Comparison of ENCODE assay signal across 2 cellular contexts in the genomic region with DNA sequence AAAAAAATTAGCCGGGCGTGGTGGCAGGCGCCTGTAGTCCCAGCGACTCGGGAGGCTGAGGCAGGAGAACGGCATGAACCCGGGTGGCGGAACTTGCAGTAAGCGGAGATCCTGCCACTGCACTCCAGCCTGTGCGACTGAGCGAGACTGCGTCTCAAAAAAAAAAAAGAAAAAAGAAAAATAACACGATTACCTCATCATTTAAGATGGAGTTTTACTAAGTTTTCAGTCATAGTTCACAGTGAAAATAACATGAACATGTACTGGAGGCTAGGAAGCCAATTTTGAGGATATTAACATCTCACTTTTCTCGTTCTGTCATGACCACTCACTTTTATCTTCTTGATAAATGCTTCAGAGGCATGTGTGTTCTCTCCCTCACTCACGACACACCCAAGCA.
TF ChIP-seq lines count a peak whose summit lies in the region.

No MANE protein-coding gene starts in this region.

TF ChIP-seq in HepG2, 621 proteins besides CTCF, POLR2A, EP300 and RAD21:
- TF ChIP-seq RARA (CRISPR knock-in tag; IDR thresholded peaks at IDR 0.05) (no peak), ZNF75D (CRISPR knock-in tag; IDR thresholded peaks at IDR 0.05; ENCODE audit: borderline replicate concordance) (no peak), KDM5B (CRISPR knock-in tag; IDR thresholded peaks at IDR 0.05; ENCODE audit: borderline replicate concordance) (no peak), ATF7 (IDR thresholded peaks at IDR 0.05) (peak; percentile 68), ATF7 (CRISPR knock-in tag; IDR thresholded peaks at IDR 0.05) (no peak)
TF ChIP-seq in HepG2: peak in this region for 1.

TF ChIP-seq in HCT116, 20 proteins besides CTCF, POLR2A, EP300 and RAD21:
- TF ChIP-seq FOSL1 (IDR thresholded peaks at IDR 0.05; ENCODE audit: low read depth) (no peak), POLR2AphosphoS5 (IDR thresholded peaks at IDR 0.05; ENCODE audit: low read depth, low read length) (no peak), YY1 (IDR thresholded peaks at IDR 0.05; ENCODE audit: extremely low read depth, insufficient replicate concordance, low read depth, low read length) (no peak), TCF7L2 (IDR thresholded peaks at IDR 0.05; ENCODE audit: borderline replicate concordance, extremely low read depth, insufficient read depth, insufficient read length) (no peak), CEBPB (IDR thresholded peaks at IDR 0.05; ENCODE audit: low read depth) (no peak), EZH2phosphoT487 (IDR thresholded peaks at IDR 0.05; ENCODE audit: borderline replicate concordance) (no peak), SP1 (IDR thresholded peaks at IDR 0.05; ENCODE audit: low read depth) (no peak)
- TF ChIP-seq, protein P1, sequence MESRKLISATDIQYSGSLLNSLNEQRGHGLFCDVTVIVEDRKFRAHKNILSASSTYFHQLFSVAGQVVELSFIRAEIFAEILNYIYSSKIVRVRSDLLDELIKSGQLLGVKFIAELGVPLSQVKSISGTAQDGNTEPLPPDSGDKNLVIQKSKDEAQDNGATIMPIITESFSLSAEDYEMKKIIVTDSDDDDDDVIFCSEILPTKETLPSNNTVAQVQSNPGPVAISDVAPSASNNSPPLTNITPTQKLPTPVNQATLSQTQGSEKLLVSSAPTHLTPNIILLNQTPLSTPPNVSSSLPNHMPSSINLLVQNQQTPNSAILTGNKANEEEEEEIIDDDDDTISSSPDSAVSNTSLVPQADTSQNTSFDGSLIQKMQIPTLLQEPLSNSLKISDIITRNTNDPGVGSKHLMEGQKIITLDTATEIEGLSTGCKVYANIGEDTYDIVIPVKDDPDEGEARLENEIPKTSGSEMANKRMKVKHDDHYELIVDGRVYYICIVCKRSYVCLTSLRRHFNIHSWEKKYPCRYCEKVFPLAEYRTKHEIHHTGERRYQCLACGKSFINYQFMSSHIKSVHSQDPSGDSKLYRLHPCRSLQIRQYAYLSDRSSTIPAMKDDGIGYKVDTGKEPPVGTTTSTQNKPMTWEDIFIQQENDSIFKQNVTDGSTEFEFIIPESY (IDR thresholded peaks at IDR 0.05; ENCODE audit: extremely low read depth, insufficient replicate concordance, low read length), result no peak
- TF ChIP-seq, protein P2, sequence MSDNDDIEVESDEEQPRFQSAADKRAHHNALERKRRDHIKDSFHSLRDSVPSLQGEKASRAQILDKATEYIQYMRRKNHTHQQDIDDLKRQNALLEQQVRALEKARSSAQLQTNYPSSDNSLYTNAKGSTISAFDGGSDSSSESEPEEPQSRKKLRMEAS (IDR thresholded peaks at IDR 0.05), result no peak
- TF ChIP-seq, protein P3, sequence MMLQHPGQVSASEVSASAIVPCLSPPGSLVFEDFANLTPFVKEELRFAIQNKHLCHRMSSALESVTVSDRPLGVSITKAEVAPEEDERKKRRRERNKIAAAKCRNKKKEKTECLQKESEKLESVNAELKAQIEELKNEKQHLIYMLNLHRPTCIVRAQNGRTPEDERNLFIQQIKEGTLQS (IDR thresholded peaks at IDR 0.05), result no peak
TF ChIP-seq in HCT116: peak in this region for 0.
